In genomic region chr2:198314559-198315153, GRCh38 we compare ENCODE assay signal across 9 cellular contexts.
DNase-seq lines count a peak whose midpoint lies in the region; ATAC-seq lines count a peak whose summit lies in the region.
"Had no signal": no experiment of that assay in that cellular context is flagged by ENCODE, and none has a peak within 500 bp of the region (broad histone marks: within the 10 kb centered on the region; RNA-seq: fewer than 3 reads in every experiment).

No MANE protein-coding gene starts in this region.

- intact Hi-C loops in Right ventricle myocardium superior (cut with DNase I) (loop anchor here (5.0 to 10.0 kb wide), 2 partner anchors 1170 to 1423 kb away; no protein-coding TSS in a partner anchor), left ventricle myocardium superior (cut with micrococcal nuclease) (loop anchor here (10.0 kb wide), 1 partner anchor 1430 kb away; no protein-coding TSS in a partner anchor)

- no peaks in the 10 kb centered on the region for H3K9me3 Mint-ChIP-seq in memory B cell
- H3K9me3 Mint-ChIP-seq: activated naive CD8-positive, alpha-beta T cell treated with anti-CD3 and anti-CD28 coated beads, Interleukin-2, amount 10 ng/mL, durations not matched to agents 7 days and 5 days had no signal

- H3K4me3 Mint-ChIP-seq in memory B cell, result no peak overlapping the region
- H3K4me3 Mint-ChIP-seq: activated naive CD8-positive, alpha-beta T cell treated with anti-CD3 and anti-CD28 coated beads, Interleukin-2, amount 10 ng/mL, durations not matched to agents 7 days and 5 days had no signal

- peaks cover 4% of the 10 kb centered on the region for H3K27me3 Mint-ChIP-seq in memory B cell

- ATAC-seq in Right ventricle myocardium superior (ENCODE audit: poor library complexity) (peak; percentile 39), left ventricle myocardium superior (no peak), HG03442 (IDR thresholded peaks at IDR 0.05; ENCODE audit: unreplicated experiment) (peak; percentile 55), memory B cell (ENCODE audit: low read depth) (peak; percentile 32)

- H3K4me1 Mint-ChIP-seq in memory B cell, result peaks cover 4% of the 10 kb centered on the region

- no peak overlapping the region for H3K27ac Mint-ChIP-seq in memory B cell
- H3K27ac Mint-ChIP-seq: activated naive CD8-positive, alpha-beta T cell treated with anti-CD3 and anti-CD28 coated beads, Interleukin-2, amount 10 ng/mL, durations not matched to agents 7 days and 5 days had no signal

- DNase-seq in Right ventricle myocardium superior (no peak), left ventricle myocardium superior (no peak), NOMO-1 treated with DMSO at 0.1 percent for 48 hours (lab: John Stamatoyannopoulos, UW; ENCODE audit: unreplicated experiment) (peak; percentile 72), cerebellar cortex (ENCODE audit: low spot score) (peak; percentile 53), memory B cell (ENCODE audit: low spot score in 2 of 2) (no peak), UCSD-AML1 (lab: John Stamatoyannopoulos, UW; ENCODE audit: unreplicated experiment) (no peak)
- no peak for DNase-seq in activated naive CD4-positive, alpha-beta T cell (lab: John Stamatoyannopoulos, UW)
- DNase-seq: activated naive CD8-positive, alpha-beta T cell treated with anti-CD3 and anti-CD28 coated beads, Interleukin-2, amount 10 ng/mL, durations not matched to agents 7 days and 5 days had no signal

- no peaks in the 10 kb centered on the region for H3K36me3 Mint-ChIP-seq in memory B cell
- H3K36me3 Mint-ChIP-seq: activated naive CD8-positive, alpha-beta T cell treated with anti-CD3 and anti-CD28 coated beads, Interleukin-2, amount 10 ng/mL, durations not matched to agents 7 days and 5 days had no signal

Comparison
In these comparisons a context has a peak if more than half of its experiments do, and no peak if none do; other contexts are left out.
1. DNase-seq: peak in NOMO-1 treated with DMSO at 0.1 percent for 48 hours (single experiment) and cerebellar cortex (single experiment); none in Right ventricle myocardium superior (single experiment), left ventricle myocardium superior (single experiment), memory B cell (0 of 2), activated naive CD4-positive, alpha-beta T cell (0 of 4) and UCSD-AML1 (single experiment).